1 cellular context compared by ENCODE assay signal in genomic region chr6:118317581-118318563, GRCh38.
TF ChIP-seq lines count a peak whose summit lies in the region.

No MANE protein-coding gene starts in this region.

TF ChIP-seq in HepG2, 621 proteins besides CTCF, POLR2A, EP300 and RAD21 (continued from another document):
- TF ChIP-seq ZNF142 (CRISPR knock-in tag; IDR thresholded peaks at IDR 0.05) (no peak), BCLAF1 (IDR thresholded peaks at IDR 0.05) (no peak), MEIS2 (CRISPR knock-in tag; IDR thresholded peaks at IDR 0.05) (no peak), CREB3 (CRISPR knock-in tag; IDR thresholded peaks at IDR 0.05) (no peak), SRY (CRISPR knock-in tag; IDR thresholded peaks at IDR 0.05) (no peak), WIZ (CRISPR knock-in tag; IDR thresholded peaks at IDR 0.05) (no peak), DNMT3B (CRISPR knock-in tag; conservative IDR thresholded peaks at IDR 0.05) (no peak), ZNF333 (CRISPR knock-in tag; IDR thresholded peaks at IDR 0.05; ENCODE audit: borderline replicate concordance) (no peak), ZNF136 (CRISPR knock-in tag; IDR thresholded peaks at IDR 0.05; ENCODE audit: low read depth) (no peak), SKIL (CRISPR knock-in tag; IDR thresholded peaks at IDR 0.05; ENCODE audit: borderline replicate concordance) (no peak), CREM (IDR thresholded peaks at IDR 0.05) (no peak), CREM (CRISPR knock-in tag; IDR thresholded peaks at IDR 0.05) (no peak)
